Comparison of ENCODE assay signal across 1 cellular context in the genomic region with DNA sequence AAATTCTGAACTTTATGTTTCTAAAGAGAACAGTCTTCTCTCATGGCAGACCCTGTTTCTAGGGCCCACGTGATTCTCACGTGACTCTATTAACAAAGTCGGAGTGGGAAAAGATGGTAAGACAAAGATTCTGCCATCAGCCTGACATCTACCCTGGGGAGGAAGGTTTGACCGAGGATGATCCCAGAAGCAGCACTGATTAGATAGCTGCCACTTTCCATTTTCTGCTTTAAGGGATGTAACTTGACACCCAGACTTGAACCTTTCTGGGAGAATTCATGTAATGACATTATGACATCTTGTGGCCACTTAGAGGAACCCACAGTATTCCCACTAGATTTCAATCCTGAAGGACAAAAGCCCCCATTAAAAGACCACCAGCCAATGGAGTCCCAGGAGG.
TF ChIP-seq lines count a peak whose summit lies in the region.

No MANE protein-coding gene starts in this region.

TF ChIP-seq in K562, 482 proteins besides CTCF, POLR2A, EP300 and RAD21 (continued from another document and continues in another):
- TF ChIP-seq, protein P1, sequence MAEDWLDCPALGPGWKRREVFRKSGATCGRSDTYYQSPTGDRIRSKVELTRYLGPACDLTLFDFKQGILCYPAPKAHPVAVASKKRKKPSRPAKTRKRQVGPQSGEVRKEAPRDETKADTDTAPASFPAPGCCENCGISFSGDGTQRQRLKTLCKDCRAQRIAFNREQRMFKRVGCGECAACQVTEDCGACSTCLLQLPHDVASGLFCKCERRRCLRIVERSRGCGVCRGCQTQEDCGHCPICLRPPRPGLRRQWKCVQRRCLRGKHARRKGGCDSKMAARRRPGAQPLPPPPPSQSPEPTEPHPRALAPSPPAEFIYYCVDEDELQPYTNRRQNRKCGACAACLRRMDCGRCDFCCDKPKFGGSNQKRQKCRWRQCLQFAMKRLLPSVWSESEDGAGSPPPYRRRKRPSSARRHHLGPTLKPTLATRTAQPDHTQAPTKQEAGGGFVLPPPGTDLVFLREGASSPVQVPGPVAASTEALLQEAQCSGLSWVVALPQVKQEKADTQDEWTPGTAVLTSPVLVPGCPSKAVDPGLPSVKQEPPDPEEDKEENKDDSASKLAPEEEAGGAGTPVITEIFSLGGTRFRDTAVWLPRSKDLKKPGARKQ (CRISPR knock-in tag; IDR thresholded peaks at IDR 0.05): no peak
- TF ChIP-seq PTTG1 (tag; IDR thresholded peaks at IDR 0.05; ENCODE audit: low read depth) (no peak), L3MBTL2 (IDR thresholded peaks at IDR 0.05) (peak; percentile 24; the same call in 1 of the 2 replicates), ZNF717 (CRISPR knock-in tag; IDR thresholded peaks at IDR 0.05) (no peak), TBP (optimal IDR thresholded peaks at IDR 0.05; ENCODE audit: low read depth, low read length) (no peak), NR2F6 (CRISPR knock-in tag; IDR thresholded peaks at IDR 0.05) (no peak), CHD4 (IDR thresholded peaks at IDR 0.05; ENCODE audit: insufficient read depth, insufficient replicate concordance, low read depth, low read length, poor library complexity, severe bottlenecking) (no peak), DPF2 (IDR thresholded peaks at IDR 0.05) (peak; percentile 37; the same call in 1 of the 2 replicates), SUPT5H (IDR thresholded peaks at IDR 0.05) (no peak), ARNT (IDR thresholded peaks at IDR 0.05) (peak in 1 of 2 experiments; percentile 41; a peak in 1 of 4 replicates), MAFF (IDR thresholded peaks at IDR 0.05; ENCODE audit: low read length) (no peak), FUS (optimal IDR thresholded peaks at IDR 0.05; ENCODE audit: low read depth, low read length) (no peak), BCOR (IDR thresholded peaks at IDR 0.05) (no peak), HOXB6 (CRISPR knock-in tag; IDR thresholded peaks at IDR 0.05; ENCODE audit: borderline replicate concordance) (no peak), SMARCA4 (IDR thresholded peaks at IDR 0.05) (0 out of 2 replicates have a peak, but pooled peaks have one; percentile 16), SREBF1 (IDR thresholded peaks at IDR 0.05; ENCODE audit: borderline replicate concordance, low read depth, low read length) (no peak), AFF4 (CRISPR knock-in tag; IDR thresholded peaks at IDR 0.05) (no peak), EGR1 (conservative IDR thresholded peaks at IDR 0.05) (no peak), TRIM28 (IDR thresholded peaks at IDR 0.05) (no peak), ZFX (CRISPR knock-in tag; IDR thresholded peaks at IDR 0.05) (no peak), ZNF79 (CRISPR knock-in tag; IDR thresholded peaks at IDR 0.05; ENCODE audit: low read depth) (no peak), RBM14 (IDR thresholded peaks at IDR 0.05; ENCODE audit: borderline replicate concordance, insufficient read depth, low read depth, low read length) (no peak), STAG1 (CRISPR knock-in tag; IDR thresholded peaks at IDR 0.05; ENCODE audit: borderline replicate concordance) (no peak), ZFP36 (IDR thresholded peaks at IDR 0.05; ENCODE audit: low read depth, low read length, partially characterized antibody) (no peak), GATA2 (CRISPR knock-in tag; IDR thresholded peaks at IDR 0.05) (no peak), ZKSCAN3 (CRISPR knock-in tag; IDR thresholded peaks at IDR 0.05) (no peak), RFX7 (CRISPR knock-in tag; IDR thresholded peaks at IDR 0.05) (no peak), GATAD2A (IDR thresholded peaks at IDR 0.05) (no peak), KDM2B (CRISPR knock-in tag; IDR thresholded peaks at IDR 0.05) (no peak), HSF4 (CRISPR knock-in tag; IDR thresholded peaks at IDR 0.05; ENCODE audit: borderline replicate concordance) (no peak), NFE2L1 (tag; IDR thresholded peaks at IDR 0.05; ENCODE audit: borderline replicate concordance, low read depth) (no peak), SP1 (CRISPR knock-in tag; IDR thresholded peaks at IDR 0.05) (no peak), ZNF586 (CRISPR knock-in tag; conservative IDR thresholded peaks at IDR 0.05) (no peak), PHTF2 (CRISPR knock-in tag; IDR thresholded peaks at IDR 0.05) (no peak), MCM2 (IDR thresholded peaks at IDR 0.05; ENCODE audit: low read depth) (no peak), CXXC5 (CRISPR knock-in tag; IDR thresholded peaks at IDR 0.05) (no peak), MTA3 (IDR thresholded peaks at IDR 0.05; ENCODE audit: borderline replicate concordance) (no peak), ESRRA (IDR thresholded peaks at IDR 0.05; ENCODE audit: borderline replicate concordance, low read depth) (no peak; the same call in 1 of the 2 replicates), KLF13 (tag; IDR thresholded peaks at IDR 0.05; ENCODE audit: borderline replicate concordance, low read depth) (no peak)
- TF ChIP-seq, protein P2, sequence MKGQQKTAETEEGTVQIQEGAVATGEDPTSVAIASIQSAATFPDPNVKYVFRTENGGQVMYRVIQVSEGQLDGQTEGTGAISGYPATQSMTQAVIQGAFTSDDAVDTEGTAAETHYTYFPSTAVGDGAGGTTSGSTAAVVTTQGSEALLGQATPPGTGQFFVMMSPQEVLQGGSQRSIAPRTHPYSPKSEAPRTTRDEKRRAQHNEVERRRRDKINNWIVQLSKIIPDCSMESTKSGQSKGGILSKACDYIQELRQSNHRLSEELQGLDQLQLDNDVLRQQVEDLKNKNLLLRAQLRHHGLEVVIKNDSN (CRISPR knock-in tag; IDR thresholded peaks at IDR 0.05): peak; percentile 74
- TF ChIP-seq, protein P3, sequence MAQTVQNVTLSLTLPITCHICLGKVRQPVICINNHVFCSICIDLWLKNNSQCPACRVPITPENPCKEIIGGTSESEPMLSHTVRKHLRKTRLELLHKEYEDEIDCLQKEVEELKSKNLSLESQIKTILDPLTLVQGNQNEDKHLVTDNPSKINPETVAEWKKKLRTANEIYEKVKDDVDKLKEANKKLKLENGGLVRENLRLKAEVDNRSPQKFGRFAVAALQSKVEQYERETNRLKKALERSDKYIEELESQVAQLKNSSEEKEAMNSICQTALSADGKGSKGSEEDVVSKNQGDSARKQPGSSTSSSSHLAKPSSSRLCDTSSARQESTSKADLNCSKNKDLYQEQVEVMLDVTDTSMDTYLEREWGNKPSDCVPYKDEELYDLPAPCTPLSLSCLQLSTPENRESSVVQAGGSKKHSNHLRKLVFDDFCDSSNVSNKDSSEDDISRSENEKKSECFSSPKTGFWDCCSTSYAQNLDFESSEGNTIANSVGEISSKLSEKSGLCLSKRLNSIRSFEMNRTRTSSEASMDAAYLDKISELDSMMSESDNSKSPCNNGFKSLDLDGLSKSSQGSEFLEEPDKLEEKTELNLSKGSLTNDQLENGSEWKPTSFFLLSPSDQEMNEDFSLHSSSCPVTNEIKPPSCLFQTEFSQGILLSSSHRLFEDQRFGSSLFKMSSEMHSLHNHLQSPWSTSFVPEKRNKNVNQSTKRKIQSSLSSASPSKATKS (CRISPR knock-in tag; IDR thresholded peaks at IDR 0.05): no peak
- TF ChIP-seq, protein P4, sequence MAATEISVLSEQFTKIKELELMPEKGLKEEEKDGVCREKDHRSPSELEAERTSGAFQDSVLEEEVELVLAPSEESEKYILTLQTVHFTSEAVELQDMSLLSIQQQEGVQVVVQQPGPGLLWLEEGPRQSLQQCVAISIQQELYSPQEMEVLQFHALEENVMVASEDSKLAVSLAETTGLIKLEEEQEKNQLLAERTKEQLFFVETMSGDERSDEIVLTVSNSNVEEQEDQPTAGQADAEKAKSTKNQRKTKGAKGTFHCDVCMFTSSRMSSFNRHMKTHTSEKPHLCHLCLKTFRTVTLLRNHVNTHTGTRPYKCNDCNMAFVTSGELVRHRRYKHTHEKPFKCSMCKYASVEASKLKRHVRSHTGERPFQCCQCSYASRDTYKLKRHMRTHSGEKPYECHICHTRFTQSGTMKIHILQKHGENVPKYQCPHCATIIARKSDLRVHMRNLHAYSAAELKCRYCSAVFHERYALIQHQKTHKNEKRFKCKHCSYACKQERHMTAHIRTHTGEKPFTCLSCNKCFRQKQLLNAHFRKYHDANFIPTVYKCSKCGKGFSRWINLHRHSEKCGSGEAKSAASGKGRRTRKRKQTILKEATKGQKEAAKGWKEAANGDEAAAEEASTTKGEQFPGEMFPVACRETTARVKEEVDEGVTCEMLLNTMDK (IDR thresholded peaks at IDR 0.05; ENCODE audit: borderline replicate concordance, insufficient read depth, low read depth, low read length, poor library complexity, severe bottlenecking): no peak
- TF ChIP-seq, protein P5, sequence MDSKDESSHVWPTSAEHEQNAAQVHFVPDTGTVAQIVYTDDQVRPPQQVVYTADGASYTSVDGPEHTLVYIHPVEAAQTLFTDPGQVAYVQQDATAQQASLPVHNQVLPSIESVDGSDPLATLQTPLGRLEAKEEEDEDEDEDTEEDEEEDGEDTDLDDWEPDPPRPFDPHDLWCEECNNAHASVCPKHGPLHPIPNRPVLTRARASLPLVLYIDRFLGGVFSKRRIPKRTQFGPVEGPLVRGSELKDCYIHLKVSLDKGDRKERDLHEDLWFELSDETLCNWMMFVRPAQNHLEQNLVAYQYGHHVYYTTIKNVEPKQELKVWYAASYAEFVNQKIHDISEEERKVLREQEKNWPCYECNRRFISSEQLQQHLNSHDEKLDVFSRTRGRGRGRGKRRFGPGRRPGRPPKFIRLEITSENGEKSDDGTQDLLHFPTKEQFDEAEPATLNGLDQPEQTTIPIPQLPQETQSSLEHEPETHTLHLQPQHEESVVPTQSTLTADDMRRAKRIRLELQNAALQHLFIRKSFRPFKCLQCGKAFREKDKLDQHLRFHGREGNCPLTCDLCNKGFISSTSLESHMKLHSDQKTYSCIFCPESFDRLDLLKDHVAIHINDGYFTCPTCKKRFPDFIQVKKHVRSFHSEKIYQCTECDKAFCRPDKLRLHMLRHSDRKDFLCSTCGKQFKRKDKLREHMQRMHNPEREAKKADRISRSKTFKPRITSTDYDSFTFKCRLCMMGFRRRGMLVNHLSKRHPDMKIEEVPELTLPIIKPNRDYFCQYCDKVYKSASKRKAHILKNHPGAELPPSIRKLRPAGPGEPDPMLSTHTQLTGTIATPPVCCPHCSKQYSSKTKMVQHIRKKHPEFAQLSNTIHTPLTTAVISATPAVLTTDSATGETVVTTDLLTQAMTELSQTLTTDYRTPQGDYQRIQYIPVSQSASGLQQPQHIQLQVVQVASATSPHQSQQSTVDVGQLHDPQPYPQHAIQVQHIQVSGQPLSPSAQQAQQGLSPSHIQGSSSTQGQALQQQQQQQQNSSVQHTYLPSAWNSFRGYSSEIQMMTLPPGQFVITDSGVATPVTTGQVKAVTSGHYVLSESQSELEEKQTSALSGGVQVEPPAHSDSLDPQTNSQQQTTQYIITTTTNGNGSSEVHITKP (IDR thresholded peaks at IDR 0.05; ENCODE audit: partially characterized antibody): no peak
- TF ChIP-seq, protein P6, sequence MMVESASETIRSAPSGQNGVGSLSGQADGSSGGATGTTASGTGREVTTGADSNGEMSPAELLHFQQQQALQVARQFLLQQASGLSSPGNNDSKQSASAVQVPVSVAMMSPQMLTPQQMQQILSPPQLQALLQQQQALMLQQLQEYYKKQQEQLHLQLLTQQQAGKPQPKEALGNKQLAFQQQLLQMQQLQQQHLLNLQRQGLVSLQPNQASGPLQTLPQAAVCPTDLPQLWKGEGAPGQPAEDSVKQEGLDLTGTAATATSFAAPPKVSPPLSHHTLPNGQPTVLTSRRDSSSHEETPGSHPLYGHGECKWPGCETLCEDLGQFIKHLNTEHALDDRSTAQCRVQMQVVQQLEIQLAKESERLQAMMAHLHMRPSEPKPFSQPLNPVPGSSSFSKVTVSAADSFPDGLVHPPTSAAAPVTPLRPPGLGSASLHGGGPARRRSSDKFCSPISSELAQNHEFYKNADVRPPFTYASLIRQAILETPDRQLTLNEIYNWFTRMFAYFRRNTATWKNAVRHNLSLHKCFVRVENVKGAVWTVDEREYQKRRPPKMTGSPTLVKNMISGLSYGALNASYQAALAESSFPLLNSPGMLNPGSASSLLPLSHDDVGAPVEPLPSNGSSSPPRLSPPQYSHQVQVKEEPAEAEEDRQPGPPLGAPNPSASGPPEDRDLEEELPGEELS (CRISPR knock-in tag; IDR thresholded peaks at IDR 0.05; ENCODE audit: borderline replicate concordance): no peak
- TF ChIP-seq, protein P7, sequence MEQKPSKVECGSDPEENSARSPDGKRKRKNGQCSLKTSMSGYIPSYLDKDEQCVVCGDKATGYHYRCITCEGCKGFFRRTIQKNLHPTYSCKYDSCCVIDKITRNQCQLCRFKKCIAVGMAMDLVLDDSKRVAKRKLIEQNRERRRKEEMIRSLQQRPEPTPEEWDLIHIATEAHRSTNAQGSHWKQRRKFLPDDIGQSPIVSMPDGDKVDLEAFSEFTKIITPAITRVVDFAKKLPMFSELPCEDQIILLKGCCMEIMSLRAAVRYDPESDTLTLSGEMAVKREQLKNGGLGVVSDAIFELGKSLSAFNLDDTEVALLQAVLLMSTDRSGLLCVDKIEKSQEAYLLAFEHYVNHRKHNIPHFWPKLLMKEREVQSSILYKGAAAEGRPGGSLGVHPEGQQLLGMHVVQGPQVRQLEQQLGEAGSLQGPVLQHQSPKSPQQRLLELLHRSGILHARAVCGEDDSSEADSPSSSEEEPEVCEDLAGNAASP (IDR thresholded peaks at IDR 0.05): no peak
- TF ChIP-seq, protein P8, sequence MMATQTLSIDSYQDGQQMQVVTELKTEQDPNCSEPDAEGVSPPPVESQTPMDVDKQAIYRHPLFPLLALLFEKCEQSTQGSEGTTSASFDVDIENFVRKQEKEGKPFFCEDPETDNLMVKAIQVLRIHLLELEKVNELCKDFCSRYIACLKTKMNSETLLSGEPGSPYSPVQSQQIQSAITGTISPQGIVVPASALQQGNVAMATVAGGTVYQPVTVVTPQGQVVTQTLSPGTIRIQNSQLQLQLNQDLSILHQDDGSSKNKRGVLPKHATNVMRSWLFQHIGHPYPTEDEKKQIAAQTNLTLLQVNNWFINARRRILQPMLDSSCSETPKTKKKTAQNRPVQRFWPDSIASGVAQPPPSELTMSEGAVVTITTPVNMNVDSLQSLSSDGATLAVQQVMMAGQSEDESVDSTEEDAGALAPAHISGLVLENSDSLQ (IDR thresholded peaks at IDR 0.05): 0 out of 2 replicates have a peak, but pooled peaks have one; percentile 20
